Comparison of ENCODE assay signal across 9 cellular contexts in the genomic region with DNA sequence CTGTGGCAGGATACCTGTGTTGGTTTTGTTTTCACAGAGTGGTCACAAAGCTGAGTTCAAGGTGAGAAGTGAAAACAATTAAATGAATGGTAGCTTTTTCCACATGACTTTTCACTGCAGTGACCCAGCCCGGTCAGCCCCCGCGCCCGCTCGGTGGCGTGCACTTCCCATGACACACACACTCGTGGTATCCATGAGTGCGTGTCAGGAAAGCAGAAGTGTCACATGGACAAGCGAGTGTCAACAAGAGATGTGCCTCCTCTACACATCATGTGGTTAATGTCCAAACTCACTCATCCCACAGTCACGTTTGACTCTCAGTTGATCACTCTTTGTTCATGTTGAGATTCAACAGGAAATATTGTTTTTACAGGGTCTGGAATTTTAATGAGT.
DNase-seq lines count a peak whose midpoint lies in the region; ATAC-seq and TF ChIP-seq lines count a peak whose summit lies in the region.
"Had no signal": no experiment of that assay in that cellular context is flagged by ENCODE, and none has a peak within 500 bp of the region (broad histone marks: within the 10 kb centered on the region; RNA-seq: fewer than 3 reads in every experiment).

No MANE protein-coding gene starts in this region.

- no peak for TF ChIP-seq POLR2A in prostate gland (IDR thresholded peaks at IDR 0.05)

- no peak for TF ChIP-seq CTCF in prostate gland (IDR thresholded peaks at IDR 0.05)

- no peak overlapping the region for H3K27ac Mint-ChIP-seq in activated CD4-positive, alpha-beta memory T cell treated with anti-CD3 and anti-CD28 coated beads for 36 hours
- no peak overlapping the region for H3K27ac Mint-ChIP-seq in activated CD4-positive, alpha-beta memory T cell treated with anti-CD3 and anti-CD28 coated beads, Interleukin-2, amount 10 ng/mL, durations not matched to agents 7 days and 5 days

- no peaks in the 10 kb centered on the region for H3K9me3 Mint-ChIP-seq in activated CD4-positive, alpha-beta memory T cell treated with anti-CD3 and anti-CD28 coated beads for 36 hours
- no peaks in the 10 kb centered on the region for H3K9me3 Mint-ChIP-seq in activated CD4-positive, alpha-beta memory T cell treated with anti-CD3 and anti-CD28 coated beads, Interleukin-2, amount 10 ng/mL, durations not matched to agents 7 days and 5 days

- peak overlapping the region; percentile 77 to 79 for H3K27ac ChIP-seq in prostate gland
- H3K27ac ChIP-seq: SJSA1 had no signal

- no peak overlapping the region for H3K4me3 Mint-ChIP-seq in activated CD4-positive, alpha-beta memory T cell treated with anti-CD3 and anti-CD28 coated beads for 36 hours
- no peak overlapping the region for H3K4me3 Mint-ChIP-seq in activated CD4-positive, alpha-beta memory T cell treated with anti-CD3 and anti-CD28 coated beads, Interleukin-2, amount 10 ng/mL, durations not matched to agents 7 days and 5 days

- no peaks in the 10 kb centered on the region for H3K9me3 ChIP-seq in prostate gland
- H3K9me3 ChIP-seq: SJSA1 had no signal

- H3K36me3 ChIP-seq in prostate gland: no peaks in the 10 kb centered on the region
- H3K36me3 ChIP-seq: SJSA1 had no signal

- ATAC-seq in HG03025 (IDR thresholded peaks at IDR 0.05; ENCODE audit: low FRiP score, unreplicated experiment): peak; percentile 47

- no peaks in the 10 kb centered on the region for H3K36me3 Mint-ChIP-seq in activated CD4-positive, alpha-beta memory T cell treated with anti-CD3 and anti-CD28 coated beads for 36 hours
- H3K36me3 Mint-ChIP-seq in activated CD4-positive, alpha-beta memory T cell treated with anti-CD3 and anti-CD28 coated beads, Interleukin-2, amount 10 ng/mL, durations not matched to agents 7 days and 5 days (ENCODE audit: low read depth): no peaks in the 10 kb centered on the region

- peaks cover 20% of the 10 kb centered on the region for H3K4me1 Mint-ChIP-seq in activated CD4-positive, alpha-beta memory T cell treated with anti-CD3 and anti-CD28 coated beads for 36 hours (ENCODE audit: low read depth)
- H3K4me1 Mint-ChIP-seq in activated CD4-positive, alpha-beta memory T cell treated with anti-CD3 and anti-CD28 coated beads, Interleukin-2, amount 10 ng/mL, durations not matched to agents 7 days and 5 days: peaks cover 18% of the 10 kb centered on the region

- no peaks in the 10 kb centered on the region for H3K27me3 Mint-ChIP-seq in activated CD4-positive, alpha-beta memory T cell treated with anti-CD3 and anti-CD28 coated beads for 36 hours
- H3K27me3 Mint-ChIP-seq in activated CD4-positive, alpha-beta memory T cell treated with anti-CD3 and anti-CD28 coated beads, Interleukin-2, amount 10 ng/mL, durations not matched to agents 7 days and 5 days: no peaks in the 10 kb centered on the region

- intact Hi-C loops in activated CD4-positive, alpha-beta memory T cell treated with anti-CD3 and anti-CD28 coated beads for 36 hours (cut with micrococcal nuclease): no loop called here
- intact Hi-C loops in prostate gland (cut with DNase I): loop anchor here (5.0 kb wide), 1 partner anchor 43 kb away; no protein-coding TSS in a partner anchor

- H3K27me3 ChIP-seq in prostate gland (replicated peaks; ENCODE audit: insufficient read depth): no peaks in the 10 kb centered on the region
- H3K27me3 ChIP-seq: SJSA1 had no signal

- WGBS in prostate gland: 69% methylated on average over 10 of the region's 10 CpGs

- no peak overlapping the region for H3K4me3 ChIP-seq in prostate gland
- H3K4me3 ChIP-seq: SJSA1 had no signal

- POLR2A ChIA-PET in activated CD4-positive, alpha-beta memory T cell treated with anti-CD3 and anti-CD28 coated beads for 36 hours (lab: Charles Lee): no interaction called here
- POLR2A ChIA-PET in activated CD4-positive, alpha-beta memory T cell treated with anti-CD3 and anti-CD28 coated beads, Interleukin-2, amount 10 ng/mL, durations not matched to agents 7 days and 5 days (lab: Charles Lee): no interaction called here

- peaks cover 12% of the 10 kb centered on the region for H3K4me1 ChIP-seq in prostate gland (replicated peaks)
- H3K4me1 ChIP-seq: SJSA1 had no signal

- CTCF ChIA-PET in activated CD4-positive, alpha-beta memory T cell treated with anti-CD3 and anti-CD28 coated beads for 36 hours (lab: Charles Lee): interaction anchor here (0.7 kb wide), 1 partner anchor 66 kb away, joined by 3 read pairs; no protein-coding TSS in a partner anchor
- CTCF ChIA-PET in activated CD4-positive, alpha-beta memory T cell treated with anti-CD3 and anti-CD28 coated beads, Interleukin-2, amount 10 ng/mL, durations not matched to agents 7 days and 5 days (lab: Charles Lee): no interaction called here

- peak; percentile 60 for DNase-seq in activated CD4-positive, alpha-beta memory T cell treated with anti-CD3 and anti-CD28 coated beads for 36 hours
- no peak for DNase-seq in activated CD4-positive, alpha-beta memory T cell treated with anti-CD3 and anti-CD28 coated beads, Interleukin-2, amount 10 ng/mL, durations not matched to agents 7 days and 5 days
- DNase-seq in astrocyte of the hippocampus (ENCODE audit: low read depth, low spot score): peak; percentile 37
- DNase-seq in prostate gland (ENCODE audit: low spot score): no peak
- DNase-seq in stimulated activated naive CD4-positive, alpha-beta T cell (lab: John Stamatoyannopoulos, UW): no peak
- no peak for DNase-seq in NCI-H82 (lab: John Stamatoyannopoulos, UW)
- no peak for DNase-seq in HuH-7.5 (ENCODE audit: low spot score)

Comparison
In these comparisons a context has a peak if more than half of its experiments do, and no peak if none do; other contexts are left out.
1. DNase-seq: peak in activated CD4-positive, alpha-beta memory T cell treated with anti-CD3 and anti-CD28 coated beads for 36 hours (single experiment) and astrocyte of the hippocampus (single experiment); none in activated CD4-positive, alpha-beta memory T cell treated with anti-CD3 and anti-CD28 coated beads, Interleukin-2, amount 10 ng/mL, durations not matched to agents 7 days and 5 days (single experiment), prostate gland (single experiment), stimulated activated naive CD4-positive, alpha-beta T cell (0 of 6), NCI-H82 (single experiment) and HuH-7.5 (single experiment).